ENCODE assay signal across 11 cellular contexts in the genomic region with DNA sequence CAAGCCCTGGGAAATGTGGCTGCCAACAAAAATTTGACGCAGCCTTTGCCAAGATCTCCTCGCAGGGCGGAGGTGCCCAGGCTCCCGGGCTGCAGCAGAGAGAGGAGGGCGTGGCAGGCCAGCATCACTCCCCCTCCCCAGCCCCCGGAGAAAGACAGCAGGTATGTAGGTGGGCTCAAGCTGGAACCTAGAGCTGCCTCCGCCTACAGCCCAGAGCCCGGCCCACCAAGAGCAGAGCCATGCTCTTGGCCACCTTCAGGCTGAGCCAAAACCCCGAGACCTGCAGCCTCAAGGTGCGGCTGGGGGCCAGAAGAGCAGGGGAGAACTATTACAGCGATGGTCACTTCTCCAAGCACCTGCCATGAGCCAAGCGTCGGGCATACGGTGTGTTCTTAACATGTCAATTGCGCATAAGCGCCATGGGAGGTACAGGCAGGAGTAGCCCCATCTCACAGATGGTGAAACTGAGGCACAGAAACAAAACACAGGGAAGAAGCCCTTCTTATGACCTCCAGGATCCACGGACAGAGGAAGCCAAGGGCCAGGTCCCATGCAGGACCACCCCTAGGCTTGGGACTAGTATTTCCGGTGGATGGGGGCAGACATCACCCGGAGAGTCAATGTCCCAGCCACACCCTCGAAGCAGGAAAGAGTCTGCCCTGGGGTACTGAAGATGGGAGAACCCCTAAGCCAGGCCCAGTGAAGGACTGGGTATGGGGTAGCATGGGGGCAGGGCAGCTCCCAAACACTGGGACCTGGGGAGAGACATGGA.
DNase-seq lines count a peak whose midpoint lies in the region; ATAC-seq and TF ChIP-seq lines count a peak whose summit lies in the region.
"Had no signal": no experiment of that assay in that cellular context is flagged by ENCODE, and none has a peak within 500 bp of the region (broad histone marks: within the 10 kb centered on the region; RNA-seq: fewer than 3 reads in every experiment).

No MANE protein-coding gene starts in this region.

- no peaks in the 10 kb centered on the region for H3K9me3 Mint-ChIP-seq in stimulated activated naive CD8-positive, alpha-beta T cell treated with anti-CD3 and anti-CD28 coated beads, Interleukin-15, Interleukin-2, amounts not matched to agents 100 ng/mL and 50 ng/mL, for 24 hours
- H3K9me3 Mint-ChIP-seq in stimulated activated naive CD8-positive, alpha-beta T cell treated with anti-CD3 and anti-CD28 coated beads, Interleukin-15, amount 100 ng/mL, for 72 hours: peaks cover 0 to 6% of the 10 kb centered on the region in 2 donors
- H3K9me3 Mint-ChIP-seq: activated T-helper 2 cell treated with anti-CD3 and anti-CD28 coated beads, Interferon-gamma antibody, Interleukin-2, Interleukin-4, amounts not matched to agents 10 μg/mL and 5 μg/mL and 100 μg/mL, durations not matched to agents 14 hours and 24 hours and 36 hours had no signal

- H3K27ac ChIP-seq in esophagus (ENCODE audit: low read depth in 2 of 2, low read length in 1 of 2): peak overlapping the region; percentile 25 to 62
- peak overlapping the region; percentile 61 to 73 for H3K27ac ChIP-seq in prostate gland

- H3K27me3 ChIP-seq in esophagus (ENCODE audit: control insufficient read depth in 1 of 2, insufficient read depth in 2 of 2, low read length in 2 of 2) (no peaks in the 10 kb centered on the region), prostate gland (replicated peaks; ENCODE audit: insufficient read depth) (no peaks in the 10 kb centered on the region)

- ATAC-seq in stimulated activated naive CD8-positive, alpha-beta T cell treated with anti-CD3 and anti-CD28 coated beads, Interleukin-15, amount 100 ng/mL, for 72 hours: no peak
- ATAC-seq in GM21360 (IDR thresholded peaks at IDR 0.05; ENCODE audit: unreplicated experiment) (no peak), HG03571 (IDR thresholded peaks at IDR 0.05; ENCODE audit: unreplicated experiment) (no peak)

- TF ChIP-seq CTCF in prostate gland (IDR thresholded peaks at IDR 0.05): no peak

- H3K4me3 Mint-ChIP-seq in stimulated activated naive CD8-positive, alpha-beta T cell treated with anti-CD3 and anti-CD28 coated beads, Interleukin-15, Interleukin-2, amounts not matched to agents 100 ng/mL and 50 ng/mL, for 24 hours: peak overlapping the region; percentile 5
- peak overlapping the region in 1 of 2 donors; percentile 90 for H3K4me3 Mint-ChIP-seq in stimulated activated naive CD8-positive, alpha-beta T cell treated with anti-CD3 and anti-CD28 coated beads, Interleukin-15, amount 100 ng/mL, for 72 hours

- intact Hi-C loops in prostate gland (cut with DNase I): loop anchor here (5.0 kb wide), 2 partner anchors 39 to 104 kb away; no protein-coding TSS in a partner anchor

- no peaks in the 10 kb centered on the region for H3K27me3 Mint-ChIP-seq in stimulated activated naive CD8-positive, alpha-beta T cell treated with anti-CD3 and anti-CD28 coated beads, Interleukin-15, Interleukin-2, amounts not matched to agents 100 ng/mL and 50 ng/mL, for 24 hours
- H3K27me3 Mint-ChIP-seq in stimulated activated naive CD8-positive, alpha-beta T cell treated with anti-CD3 and anti-CD28 coated beads, Interleukin-15, amount 100 ng/mL, for 72 hours: no peaks in the 10 kb centered on the region

- H3K36me3 Mint-ChIP-seq in stimulated activated naive CD8-positive, alpha-beta T cell treated with anti-CD3 and anti-CD28 coated beads, Interleukin-15, Interleukin-2, amounts not matched to agents 100 ng/mL and 50 ng/mL, for 24 hours (ENCODE audit: low read depth): peaks cover 41% of the 10 kb centered on the region

- peaks cover 57% of the 10 kb centered on the region for H3K4me1 Mint-ChIP-seq in stimulated activated naive CD8-positive, alpha-beta T cell treated with anti-CD3 and anti-CD28 coated beads, Interleukin-15, Interleukin-2, amounts not matched to agents 100 ng/mL and 50 ng/mL, for 24 hours (ENCODE audit: low read depth)
- peaks cover 63% of the 10 kb centered on the region for H3K4me1 Mint-ChIP-seq in stimulated activated naive CD8-positive, alpha-beta T cell treated with anti-CD3 and anti-CD28 coated beads, Interleukin-15, amount 100 ng/mL, for 72 hours

- no peak for DNase-seq in stimulated activated naive CD8-positive, alpha-beta T cell treated with anti-CD3 and anti-CD28 coated beads, Interleukin-15, amount 100 ng/mL, for 72 hours
- no peak for DNase-seq in prostate gland (ENCODE audit: low spot score)
- DNase-seq in COR-L47 (lab: John Stamatoyannopoulos, UW): no peak
- DNase-seq in NAMALWA (ENCODE audit: low spot score): no peak
- DNase-seq: glutamatergic neuron, NCI-H446 had no signal

- peaks cover 0 to 5% of the 10 kb centered on the region in 2 donors for H3K9me3 ChIP-seq in esophagus (ENCODE audit: control insufficient read depth in 2 of 2, insufficient read depth in 1 of 2, low read depth in 1 of 2, low read length in 1 of 2)
- no peaks in the 10 kb centered on the region for H3K9me3 ChIP-seq in prostate gland

- no peak overlapping the region for H3K27ac Mint-ChIP-seq in stimulated activated naive CD8-positive, alpha-beta T cell treated with anti-CD3 and anti-CD28 coated beads, Interleukin-15, Interleukin-2, amounts not matched to agents 100 ng/mL and 50 ng/mL, for 24 hours
- no peak overlapping the region for H3K27ac Mint-ChIP-seq in stimulated activated naive CD8-positive, alpha-beta T cell treated with anti-CD3 and anti-CD28 coated beads, Interleukin-15, amount 100 ng/mL, for 72 hours

- H3K36me3 ChIP-seq in esophagus (ENCODE audit: control insufficient read depth in 2 of 2, insufficient read depth in 2 of 2, low read length in 1 of 2): peaks cover 0 to 33% of the 10 kb centered on the region in 2 donors
- no peaks in the 10 kb centered on the region for H3K36me3 ChIP-seq in prostate gland

- no peak for TF ChIP-seq POLR2A in prostate gland (IDR thresholded peaks at IDR 0.05)

- WGBS in esophagus, 2 donors: 77 to 80% methylated on average over 20 of the region's 20 CpGs
- 77% methylated on average over 20 of the region's 20 CpGs for WGBS in prostate gland

- peaks cover 3 to 13% of the 10 kb centered on the region in 2 donors for H3K4me1 ChIP-seq in esophagus (ENCODE audit: control insufficient read depth in 2 of 2, insufficient read depth in 2 of 2, low read length in 1 of 2)
- peaks cover 14% of the 10 kb centered on the region for H3K4me1 ChIP-seq in prostate gland (replicated peaks)

- H3K4me3 ChIP-seq in esophagus (ENCODE audit: low read depth in 1 of 2, low read length in 2 of 2) (no peak overlapping the region), prostate gland (no peak overlapping the region)
